Comparison of ENCODE assay signal across 1 cellular context in the genomic region with DNA sequence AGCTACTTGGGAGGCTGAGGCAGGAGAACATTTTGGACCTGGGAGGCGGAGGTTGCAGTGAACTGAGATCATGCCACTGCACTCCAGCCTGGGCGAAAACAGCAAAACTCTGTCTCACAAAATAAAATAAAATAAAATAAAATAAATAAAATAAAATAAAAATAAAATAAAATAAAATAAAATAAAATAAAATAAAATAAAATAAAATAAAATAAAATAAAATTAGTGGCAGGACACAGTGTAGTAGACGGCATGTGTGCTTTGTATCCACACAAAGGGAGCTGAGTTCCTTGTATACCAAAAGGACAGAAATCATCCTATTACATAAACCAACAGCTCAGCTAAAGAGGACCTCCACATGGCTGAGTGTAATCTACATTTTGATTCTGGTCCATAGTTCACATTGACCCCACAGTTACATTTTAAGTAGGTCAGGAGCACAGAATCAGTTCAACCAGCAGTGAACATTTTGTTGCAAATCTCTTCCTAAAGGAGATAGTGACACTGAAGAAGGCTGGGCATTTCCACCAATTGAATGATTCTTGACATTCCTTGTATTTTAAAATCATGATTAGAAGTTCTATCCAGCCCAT.
TF ChIP-seq lines count a peak whose summit lies in the region.

No MANE protein-coding gene starts in this region.

TF ChIP-seq in liver, 16 proteins besides CTCF, POLR2A, EP300 and RAD21 (continued from another document):
- TF ChIP-seq, protein P1, sequence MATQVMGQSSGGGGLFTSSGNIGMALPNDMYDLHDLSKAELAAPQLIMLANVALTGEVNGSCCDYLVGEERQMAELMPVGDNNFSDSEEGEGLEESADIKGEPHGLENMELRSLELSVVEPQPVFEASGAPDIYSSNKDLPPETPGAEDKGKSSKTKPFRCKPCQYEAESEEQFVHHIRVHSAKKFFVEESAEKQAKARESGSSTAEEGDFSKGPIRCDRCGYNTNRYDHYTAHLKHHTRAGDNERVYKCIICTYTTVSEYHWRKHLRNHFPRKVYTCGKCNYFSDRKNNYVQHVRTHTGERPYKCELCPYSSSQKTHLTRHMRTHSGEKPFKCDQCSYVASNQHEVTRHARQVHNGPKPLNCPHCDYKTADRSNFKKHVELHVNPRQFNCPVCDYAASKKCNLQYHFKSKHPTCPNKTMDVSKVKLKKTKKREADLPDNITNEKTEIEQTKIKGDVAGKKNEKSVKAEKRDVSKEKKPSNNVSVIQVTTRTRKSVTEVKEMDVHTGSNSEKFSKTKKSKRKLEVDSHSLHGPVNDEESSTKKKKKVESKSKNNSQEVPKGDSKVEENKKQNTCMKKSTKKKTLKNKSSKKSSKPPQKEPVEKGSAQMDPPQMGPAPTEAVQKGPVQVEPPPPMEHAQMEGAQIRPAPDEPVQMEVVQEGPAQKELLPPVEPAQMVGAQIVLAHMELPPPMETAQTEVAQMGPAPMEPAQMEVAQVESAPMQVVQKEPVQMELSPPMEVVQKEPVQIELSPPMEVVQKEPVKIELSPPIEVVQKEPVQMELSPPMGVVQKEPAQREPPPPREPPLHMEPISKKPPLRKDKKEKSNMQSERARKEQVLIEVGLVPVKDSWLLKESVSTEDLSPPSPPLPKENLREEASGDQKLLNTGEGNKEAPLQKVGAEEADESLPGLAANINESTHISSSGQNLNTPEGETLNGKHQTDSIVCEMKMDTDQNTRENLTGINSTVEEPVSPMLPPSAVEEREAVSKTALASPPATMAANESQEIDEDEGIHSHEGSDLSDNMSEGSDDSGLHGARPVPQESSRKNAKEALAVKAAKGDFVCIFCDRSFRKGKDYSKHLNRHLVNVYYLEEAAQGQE (IDR thresholded peaks at IDR 0.05), result no peak
- peak; percentile 61 to 69 for TF ChIP-seq RXRA (IDR thresholded peaks at IDR 0.05)
- peak; percentile 65 for TF ChIP-seq SP1 (IDR thresholded peaks at IDR 0.05)
- TF ChIP-seq HNF4A (conservative IDR thresholded peaks at IDR 0.05), result peak; percentile 79 to 82
- TF ChIP-seq, protein P2, sequence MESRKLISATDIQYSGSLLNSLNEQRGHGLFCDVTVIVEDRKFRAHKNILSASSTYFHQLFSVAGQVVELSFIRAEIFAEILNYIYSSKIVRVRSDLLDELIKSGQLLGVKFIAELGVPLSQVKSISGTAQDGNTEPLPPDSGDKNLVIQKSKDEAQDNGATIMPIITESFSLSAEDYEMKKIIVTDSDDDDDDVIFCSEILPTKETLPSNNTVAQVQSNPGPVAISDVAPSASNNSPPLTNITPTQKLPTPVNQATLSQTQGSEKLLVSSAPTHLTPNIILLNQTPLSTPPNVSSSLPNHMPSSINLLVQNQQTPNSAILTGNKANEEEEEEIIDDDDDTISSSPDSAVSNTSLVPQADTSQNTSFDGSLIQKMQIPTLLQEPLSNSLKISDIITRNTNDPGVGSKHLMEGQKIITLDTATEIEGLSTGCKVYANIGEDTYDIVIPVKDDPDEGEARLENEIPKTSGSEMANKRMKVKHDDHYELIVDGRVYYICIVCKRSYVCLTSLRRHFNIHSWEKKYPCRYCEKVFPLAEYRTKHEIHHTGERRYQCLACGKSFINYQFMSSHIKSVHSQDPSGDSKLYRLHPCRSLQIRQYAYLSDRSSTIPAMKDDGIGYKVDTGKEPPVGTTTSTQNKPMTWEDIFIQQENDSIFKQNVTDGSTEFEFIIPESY (IDR thresholded peaks at IDR 0.05), result no peak
- no peak for TF ChIP-seq FOXA2 (IDR thresholded peaks at IDR 0.05)
- TF ChIP-seq, protein P3, sequence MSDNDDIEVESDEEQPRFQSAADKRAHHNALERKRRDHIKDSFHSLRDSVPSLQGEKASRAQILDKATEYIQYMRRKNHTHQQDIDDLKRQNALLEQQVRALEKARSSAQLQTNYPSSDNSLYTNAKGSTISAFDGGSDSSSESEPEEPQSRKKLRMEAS (IDR thresholded peaks at IDR 0.05), result peak; percentile 14
- no peak for TF ChIP-seq HNF4G (IDR thresholded peaks at IDR 0.05)
- no peak for TF ChIP-seq EGR1 (IDR thresholded peaks at IDR 0.05; ENCODE audit: low read depth in 2 of 2)
